Comparison of ENCODE assay signal across 8 cellular contexts in the genomic region with DNA sequence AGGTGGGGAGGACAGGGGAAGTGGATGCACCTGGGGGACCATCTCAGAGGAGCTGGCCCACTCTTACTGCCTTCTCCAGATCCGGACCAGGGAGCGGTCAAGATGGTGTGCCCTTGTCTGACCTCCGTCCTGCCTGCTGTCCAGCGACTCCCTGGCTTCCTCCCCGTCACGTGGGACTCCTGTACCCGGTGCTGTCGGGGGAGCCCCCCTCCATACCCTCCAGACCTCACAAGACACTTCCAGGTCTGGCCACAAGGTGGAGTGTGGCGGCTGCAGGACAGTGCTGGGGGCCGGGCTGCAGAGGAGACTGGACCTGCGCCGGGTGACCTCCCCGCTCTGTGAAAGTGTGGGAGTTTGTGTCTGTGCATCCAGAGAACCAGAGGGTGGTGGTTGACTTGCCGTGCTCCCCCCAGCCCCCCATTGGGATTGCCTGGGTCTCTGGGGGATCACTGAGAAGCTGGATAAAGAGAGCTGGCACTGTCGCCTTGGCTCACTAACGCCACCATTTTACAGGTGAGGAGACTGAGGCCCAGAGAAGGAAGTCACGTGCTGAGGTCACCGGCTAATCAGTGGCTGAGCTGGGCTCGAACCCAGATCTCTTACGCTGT. TPM values are rescaled to one million over a fixed set of nuclear protein-coding genes. Genes with fewer than 3 reads are reported as not detected.
DNase-seq lines count a peak whose midpoint lies in the region; ATAC-seq and TF ChIP-seq lines count a peak whose summit lies in the region.

No MANE protein-coding gene starts in this region.

- peak; percentile 11 for DNase-seq in AG04450 (ENCODE audit: low read depth, low spot score)
- DNase-seq in GM13977 (ENCODE audit: low spot score): peak; percentile 84
- peak; percentile 74 for DNase-seq in SK-MEL-5 (ENCODE audit: low read depth, low spot score)
- DNase-seq in activated naive CD4-positive, alpha-beta T cell treated with anti-CD3 and anti-CD28 coated beads, Interleukin-2, amount 10 ng/mL, durations not matched to agents 7 days and 5 days: peak; percentile 74
- peak; percentile 70 for DNase-seq in Right ventricle myocardium superior
- peak; percentile 54 to 81 for DNase-seq in psoas muscle

- no peaks in the 10 kb centered on the region for H3K36me3 Mint-ChIP-seq in activated naive CD4-positive, alpha-beta T cell treated with anti-CD3 and anti-CD28 coated beads, Interleukin-2, amount 10 ng/mL, durations not matched to agents 7 days and 5 days

- peaks cover 7% of the 10 kb centered on the region for H3K4me1 Mint-ChIP-seq in activated naive CD4-positive, alpha-beta T cell treated with anti-CD3 and anti-CD28 coated beads, Interleukin-2, amount 10 ng/mL, durations not matched to agents 7 days and 5 days

- POLR2A ChIA-PET in AG04450 (lab: Yijun Ruan, JAX): interaction anchor here (0.7 kb wide), 1 partner anchor 378 kb away, joined by 3 read pairs; no protein-coding TSS in a partner anchor

- no peaks in the 10 kb centered on the region for H3K9me3 Mint-ChIP-seq in activated naive CD4-positive, alpha-beta T cell treated with anti-CD3 and anti-CD28 coated beads, Interleukin-2, amount 10 ng/mL, durations not matched to agents 7 days and 5 days

- H3K27ac Mint-ChIP-seq in activated naive CD4-positive, alpha-beta T cell treated with anti-CD3 and anti-CD28 coated beads, Interleukin-2, amount 10 ng/mL, durations not matched to agents 7 days and 5 days: no peak overlapping the region

- H3K36me3 ChIP-seq in psoas muscle (ENCODE audit: insufficient read depth in 1 of 2, low read depth in 1 of 2): no peaks in the 10 kb centered on the region

- in situ Hi-C loops in GM13977 (cut with MboI; ENCODE audit: low pct_unique_long_range_greater_than_20kb, low sequenced_read_pairs, unreplicated experiment): loop anchor here (5.0 to 25.0 kb wide), 3 partner anchors 33 to 892 kb away; no protein-coding TSS in a partner anchor
- in situ Hi-C loops in SK-MEL-5 (cut with HindIII; ENCODE audit: low pct_unique_long_range_greater_than_20kb, low sequenced_read_pairs): loop anchor here (25.0 kb wide), 1 partner anchor 242 kb away; no protein-coding TSS in a partner anchor

- H3K27ac ChIP-seq in AG04450 (ENCODE audit: low read depth, low read length) (no peak overlapping the region), psoas muscle (no peak overlapping the region)

- TF ChIP-seq CTCF in AG04450 (IDR thresholded peaks at IDR 0.05; ENCODE audit: low read depth, low read length): peak; percentile 84
- peak; percentile 88 for TF ChIP-seq CTCF in GM13977 (IDR thresholded peaks at IDR 0.05; ENCODE audit: extremely low read depth, insufficient read depth, missing control alignments)
- TF ChIP-seq CTCF in psoas muscle (IDR thresholded peaks at IDR 0.05): peak; percentile 63

- H3K9me3 ChIP-seq in AG04450 (ENCODE audit: control insufficient read depth, insufficient read depth, low read length): no peaks in the 10 kb centered on the region
- H3K9me3 ChIP-seq in psoas muscle: no peaks in the 10 kb centered on the region

- CTCF ChIA-PET in AG04450 (lab: Charles Lee): interaction anchor here (0.7 to 12.9 kb wide), 16 partner anchors 9 to 363 kb away, joined by 3 to 158 read pairs (median 4); no protein-coding TSS in a partner anchor
- CTCF ChIA-PET in activated naive CD4-positive, alpha-beta T cell treated with anti-CD3 and anti-CD28 coated beads, Interleukin-2, amount 10 ng/mL, durations not matched to agents 7 days and 5 days (lab: Charles Lee): interaction anchor here (0.9 to 4.5 kb wide), 9 partner anchors 9 to 273 kb away, joined by 3 to 75 read pairs (median 4); no protein-coding TSS in a partner anchor

- WGBS in psoas muscle, 3 donors: 19 to 24% (median 23%) methylated on average over 19 to 20 of the region's 20 CpGs

- intact Hi-C loops in Right ventricle myocardium superior (cut with DNase I) (loop anchor here (5.0 kb wide), 1 partner anchor 272 kb away; no protein-coding TSS in a partner anchor), psoas muscle (cut with DNase I) (loop anchor here in 1 of 2 donors (5.0 kb wide), 1 partner anchor 247 kb away; no protein-coding TSS in a partner anchor)

- H3K4me1 ChIP-seq in psoas muscle: no peaks in the 10 kb centered on the region

- H3K27me3 Mint-ChIP-seq in activated naive CD4-positive, alpha-beta T cell treated with anti-CD3 and anti-CD28 coated beads, Interleukin-2, amount 10 ng/mL, durations not matched to agents 7 days and 5 days: peaks cover 35% of the 10 kb centered on the region

- no peak overlapping the region for H3K4me3 Mint-ChIP-seq in activated naive CD4-positive, alpha-beta T cell treated with anti-CD3 and anti-CD28 coated beads, Interleukin-2, amount 10 ng/mL, durations not matched to agents 7 days and 5 days

- H3K27me3 ChIP-seq in AG04450 (ENCODE audit: control insufficient read depth, insufficient read depth, low read length): peaks cover 43% of the 10 kb centered on the region
- peaks cover 0 to 3% (median 0%) of the 10 kb centered on the region in 3 donors for H3K27me3 ChIP-seq in psoas muscle (ENCODE audit: insufficient read depth in 3 of 3, low read length in 2 of 3)

- no peak overlapping the region for H3K4me3 ChIP-seq in AG04450 (ENCODE audit: low read depth, low read length)
- no peak overlapping the region for H3K4me3 ChIP-seq in psoas muscle

- ATAC-seq in HG03469 (IDR thresholded peaks at IDR 0.05; ENCODE audit: unreplicated experiment) (peak; percentile 45), Right ventricle myocardium superior (ENCODE audit: poor library complexity) (peak; percentile 73), psoas muscle (peak; percentile 70 to 81 (median 77)), GM18873 (IDR thresholded peaks at IDR 0.05; ENCODE audit: low FRiP score, unreplicated experiment) (no peak)

RNA-seq across cellular contexts. Expression of gene CRB2, which starts 1.9 kb away (rescaled TPM):
- polyA plus RNA-seq in AG04450 (2011; rRNA removed): not detected in 2 replicates
- polyA minus RNA-seq in AG04450 (2011; rRNA and poly(A)+ RNA removed): not detected in 2 replicates
- not detected in 2 replicates for total RNA-seq in SK-MEL-5 (2014; rRNA removed; shearing (Covaris generic))
- polyA plus RNA-seq in SK-MEL-5 (2015; cell fraction: cytosol; rRNA removed): not detected in 2 replicates
- not detected in 2 replicates for polyA plus RNA-seq in SK-MEL-5 (2015; cell fraction: nucleus; rRNA removed)
- total RNA-seq in Right ventricle myocardium superior: not detected
- total RNA-seq in psoas muscle: under 1 TPM in 1 of 4 donors, not detected in 3; 0.05 TPM
- under 1 TPM in 2 of 3 donors, not detected in 1; 0.01 to 0.03 TPM for polyA plus RNA-seq in psoas muscle

Comparison
In these comparisons a context has a peak if more than half of its experiments do, and no peak if none do; other contexts are left out.
1. DNase-seq: peak in every context shown above with its lines; median percentile 84 in GM13977; 74 in SK-MEL-5; 74 in activated naive CD4-positive, alpha-beta T cell treated with anti-CD3 and anti-CD28 coated beads, Interleukin-2, amount 10 ng/mL, durations not matched to agents 7 days and 5 days; 70 in Right ventricle myocardium superior; 68 in psoas muscle; 11 in AG04450.